ENCODE assay signal across 21 cellular contexts in genomic region chr18:40855661-40856060, GRCh38.
DNase-seq lines count a peak whose midpoint lies in the region; ATAC-seq, FAIRE-seq and TF ChIP-seq lines count a peak whose summit lies in the region.
"Had no signal": no experiment of that assay in that cellular context is flagged by ENCODE, and none has a peak within 500 bp of the region (broad histone marks: within the 10 kb centered on the region; RNA-seq: fewer than 3 reads in every experiment).

No MANE protein-coding gene starts in this region.

- H3K27ac ChIP-seq in H1 (ENCODE audit: low read depth, low read length) (no peak overlapping the region), neural progenitor cell (no peak overlapping the region)
- H3K27ac ChIP-seq: C4-2B had no signal

- no peaks in the 10 kb centered on the region for H3K36me3 ChIP-seq in H1 (ENCODE audit: control insufficient read depth in 2 of 4, insufficient read depth in 4 of 4, low read length in 3 of 4)
- H3K36me3 ChIP-seq in neural progenitor cell = no peaks in the 10 kb centered on the region

- no peak overlapping the region for H3K23ac ChIP-seq in H1 (ENCODE audit: insufficient read length)

- no peak overlapping the region for H2BK120ac ChIP-seq in H1 (replicated peaks; ENCODE audit: low read depth, low read length)

- no peak overlapping the region for H3K27ac Mint-ChIP-seq in neural progenitor cell
- no peak overlapping the region for H3K27ac Mint-ChIP-seq in glutamatergic neuron (ENCODE audit: unreplicated experiment)
- H3K27ac Mint-ChIP-seq: CD4-positive, alpha-beta T cell; IgD-negative memory B cell had no signal

- H2BK20ac ChIP-seq in H1 (ENCODE audit: low read length) = no peak overlapping the region

- 96% methylated on average over 4 of the region's 4 CpGs; no CpG with 5 or more reads in 1 of the 2 experiments for WGBS in H1 (ENCODE audit: extremely low coverage in 1 of 2, insufficient coverage in 1 of 2, insufficient read length in 1 of 2, insufficient replicate concordance in 2 of 2, low coverage in 1 of 2, low lambda C conversion rate in 2 of 2, missing lambda C conversion rate in 1 of 2), 2 experiments

- no peaks in the 10 kb centered on the region for H3K79me2 ChIP-seq in H1 (ENCODE audit: control insufficient read depth in 1 of 2, insufficient read depth in 2 of 2, low read length in 2 of 2)
- no peaks in the 10 kb centered on the region for H3K79me2 ChIP-seq in neural progenitor cell (ENCODE audit: low read depth)

- H2AK5ac ChIP-seq in H1 (ENCODE audit: low read depth, low read length) = no peak overlapping the region

- no peak for ATAC-seq in HG03342 (IDR thresholded peaks at IDR 0.05; ENCODE audit: unreplicated experiment)
- ATAC-seq in HG02938 (IDR thresholded peaks at IDR 0.05; ENCODE audit: unreplicated experiment) = no peak
- ATAC-seq: GM12878, HepG2 had no signal

- H3K79me1 ChIP-seq in H1 (ENCODE audit: low read depth, low read length) = no peaks in the 10 kb centered on the region

- H3K4me1 Mint-ChIP-seq in neural progenitor cell (peaks cover 3% of the 10 kb centered on the region), glutamatergic neuron (ENCODE audit: low read depth, unreplicated experiment) (no peaks in the 10 kb centered on the region)
- H3K4me1 Mint-ChIP-seq: IgD-negative memory B cell had no signal

- no peak overlapping the region for H3K4me2 ChIP-seq in H1 (ENCODE audit: insufficient read depth in 1 of 2, low read depth in 2 of 2, low read length in 2 of 2)
- peak overlapping the region; percentile 14 for H3K4me2 ChIP-seq in neural progenitor cell

- no peak overlapping the region for H4K5ac ChIP-seq in H1 (ENCODE audit: insufficient read length, low read depth, low read length)

- H2BK5ac ChIP-seq in H1 (ENCODE audit: low read depth, low read length) = no peak overlapping the region

- H3K23me2 ChIP-seq in H1 (ENCODE audit: low read depth, low read length) = no peaks in the 10 kb centered on the region

- TF ChIP-seq RAD21 in H1 (IDR thresholded peaks at IDR 0.05 in 1 of 2, conservative IDR thresholded peaks at IDR 0.05 in 1 of 2; ENCODE audit: low read depth in 2 of 2, low read length in 2 of 2) = no peak

- peak overlapping the region; percentile 88; the same call in 1 of the 2 replicates for H2AFZ ChIP-seq in H1 (ENCODE audit: low read length)
- no peak overlapping the region for H2AFZ ChIP-seq in neural progenitor cell (replicated peaks)

- no peak overlapping the region for H2BK12ac ChIP-seq in H1 (ENCODE audit: low read depth, low read length)

- FAIRE-seq in D721Med (lab: Jason Lieb, UNC) (peak; percentile 100), H1 (lab: Jason Lieb, UNC) (no peak)
- FAIRE-seq: A204.1, GM12878, GM19239, H54, HepG2 had no signal

- no peak overlapping the region for H3K4me3 ChIP-seq in H1 (ENCODE audit: extremely low read depth in 1 of 4, insufficient read depth in 2 of 4, low read depth in 3 of 4, low read length in 4 of 4)
- H3K4me3 ChIP-seq in neural progenitor cell = no peak overlapping the region
- H3K4me3 ChIP-seq: GM12878 had no signal

- H3K27me3 ChIP-seq in H1 (replicated peaks in 1 of 4; ENCODE audit: control insufficient read depth in 3 of 4, extremely low read depth in 1 of 4, insufficient read depth in 3 of 4, low read length in 3 of 4) (no peaks in the 10 kb centered on the region), neural progenitor cell (no peaks in the 10 kb centered on the region)

- H3K4me3 Mint-ChIP-seq in neural progenitor cell (no peak overlapping the region), glutamatergic neuron (ENCODE audit: unreplicated experiment) (no peak overlapping the region)
- H3K4me3 Mint-ChIP-seq: CD4-positive, alpha-beta T cell; IgD-negative memory B cell had no signal

- DNase-seq in D721Med (ENCODE audit: insufficient read length, low spot score) = peak; percentile 35
- peak; percentile 74 for DNase-seq in NCI-H82 (lab: John Stamatoyannopoulos, UW)
- DNase-seq in H1 (ENCODE audit: low read depth in 1 of 2, low spot score in 2 of 2) = no peak
- no peak for DNase-seq in neural progenitor cell (ENCODE audit: low spot score)
- no peak for DNase-seq in NCI-H510A (lab: John Stamatoyannopoulos, UW)
- DNase-seq in glutamatergic neuron = no peak
- DNase-seq: ACHN; Caco-2; CD4-positive, alpha-beta T cell; DMS79 treated with DMSO at 0.1 percent for 48 hours; HCEC 1CT; KBM-7 had no signal

- no peaks in the 10 kb centered on the region for H3K9me3 Mint-ChIP-seq in neural progenitor cell
- no peaks in the 10 kb centered on the region for H3K9me3 Mint-ChIP-seq in glutamatergic neuron (ENCODE audit: unreplicated experiment)

- H3K9ac ChIP-seq in H1 (replicated peaks in 1 of 4; ENCODE audit: extremely low read depth in 1 of 4, low read depth in 3 of 4, low read length in 3 of 4) (no peak overlapping the region), neural progenitor cell (no peak overlapping the region)

- H3K27me3 Mint-ChIP-seq in neural progenitor cell (ENCODE audit: insufficient read depth, low read depth) (peaks cover 7% of the 10 kb centered on the region), glutamatergic neuron (ENCODE audit: unreplicated experiment) (no peaks in the 10 kb centered on the region)
- H3K27me3 Mint-ChIP-seq: CD4-positive, alpha-beta T cell; IgD-negative memory B cell had no signal

- no peak for TF ChIP-seq POLR2A in H1 (IDR thresholded peaks at IDR 0.05; ENCODE audit: control extremely low read depth in 1 of 2, low read depth in 2 of 2, low read length in 2 of 2)

- POLR2A ChIA-PET in H1 (lab: Charles Lee; ENCODE audit: partially characterized antibody) = no interaction called here

- H4K20me1 ChIP-seq in H1 (replicated peaks in 1 of 2; ENCODE audit: control insufficient read depth in 1 of 2, insufficient read depth in 2 of 2, low read length in 2 of 2) (no peaks in the 10 kb centered on the region), neural progenitor cell (ENCODE audit: low read depth) (no peaks in the 10 kb centered on the region)

- no peak overlapping the region for H3K14ac ChIP-seq in H1 (ENCODE audit: insufficient read length)

- H3K4ac ChIP-seq in H1 (replicated peaks; ENCODE audit: insufficient read length, low read depth, low read length) = no peak overlapping the region

- H3K9me3 ChIP-seq in H1 (ENCODE audit: insufficient read depth in 2 of 2, low read depth in 1 of 2, low read length in 1 of 2) (no peaks in the 10 kb centered on the region), neural progenitor cell (ENCODE audit: low read depth) (no peaks in the 10 kb centered on the region)
- H3K9me3 ChIP-seq: Caco-2 had no signal

- H3K4me1 ChIP-seq in H1 (replicated peaks in 1 of 4; ENCODE audit: control insufficient read depth in 3 of 4, insufficient read depth in 4 of 4, low read length in 3 of 4) (peaks cover 0 to 2% (median 0%) of the 10 kb centered on the region in 4 experiments; a peak in 2 of 7 replicates), neural progenitor cell (peaks cover 10% of the 10 kb centered on the region)
- H3K4me1 ChIP-seq: Caco-2 had no signal

- no peak overlapping the region for H3K56ac ChIP-seq in H1 (replicated peaks; ENCODE audit: insufficient read length, low read depth, low read length)

- TF ChIP-seq CTCF in D721Med (IDR thresholded peaks at IDR 0.05; ENCODE audit: insufficient read depth, missing control alignments) = no peak
- TF ChIP-seq CTCF in H1 (IDR thresholded peaks at IDR 0.05; ENCODE audit: control extremely low read depth in 1 of 3, insufficient read depth in 1 of 3, low read depth in 1 of 3, low read length in 3 of 3) = no peak
- TF ChIP-seq CTCF in neural progenitor cell (IDR thresholded peaks at IDR 0.05) = no peak
- no peak for TF ChIP-seq CTCF in glutamatergic neuron (IDR thresholded peaks at IDR 0.05; ENCODE audit: partially characterized antibody, unreplicated experiment)

- no peak overlapping the region for H4K91ac ChIP-seq in H1 (replicated peaks; ENCODE audit: insufficient read length, low read length)

- H3F3A ChIP-seq in neural progenitor cell (ENCODE audit: low read depth) = no peaks in the 10 kb centered on the region

- H3K18ac ChIP-seq in H1 (ENCODE audit: extremely low read depth, low read length) = no peak overlapping the region

- H3K36me3 Mint-ChIP-seq in neural progenitor cell = no peaks in the 10 kb centered on the region
- H3K36me3 Mint-ChIP-seq in glutamatergic neuron (ENCODE audit: unreplicated experiment) = no peaks in the 10 kb centered on the region

- no peak for TF ChIP-seq EP300 in H1 (IDR thresholded peaks at IDR 0.05; ENCODE audit: borderline replicate concordance in 1 of 2, low read depth in 2 of 2, low read length in 2 of 2)

- H2BK15ac ChIP-seq in H1 (ENCODE audit: low read length) = no peak overlapping the region

- H4K8ac ChIP-seq in H1 (ENCODE audit: extremely low read depth, insufficient read depth, low read length) = no peak overlapping the region

- CTCF ChIA-PET in H1 (lab: Charles Lee; ENCODE audit: partially characterized antibody) = interaction anchor here (0.7 kb wide), 1 partner anchor 63 kb away, joined by 3 read pairs; no protein-coding TSS in a partner anchor

TF ChIP-seq in H1, 55 proteins besides CTCF, POLR2A, EP300 and RAD21 (continues in another document):
- TF ChIP-seq SIRT6 (IDR thresholded peaks at IDR 0.05; ENCODE audit: low read length) (no peak), CBX5 (IDR thresholded peaks at IDR 0.05; ENCODE audit: low read depth, low read length) (no peak), SP1 (IDR thresholded peaks at IDR 0.05; ENCODE audit: low read depth, low read length) (no peak), HDAC2 (IDR thresholded peaks at IDR 0.05; ENCODE audit: borderline replicate concordance in 1 of 2, low read depth in 2 of 2, low read length in 2 of 2) (no peak), JUND (IDR thresholded peaks at IDR 0.05; ENCODE audit: low read length) (no peak), RBBP5 (IDR thresholded peaks at IDR 0.05; ENCODE audit: borderline replicate concordance, low read depth, low read length) (no peak), KDM4A (IDR thresholded peaks at IDR 0.05; ENCODE audit: low read depth, low read length, severe bottlenecking) (no peak), USF2 (IDR thresholded peaks at IDR 0.05; ENCODE audit: low read length) (no peak), PHF8 (conservative IDR thresholded peaks at IDR 0.05; ENCODE audit: low read depth, low read length) (no peak), CBX8 (IDR thresholded peaks at IDR 0.05; ENCODE audit: borderline replicate concordance, low read depth, low read length) (no peak), TAF7 (optimal IDR thresholded peaks at IDR 0.05; ENCODE audit: borderline replicate concordance, low read depth, low read length) (no peak), SAP30 (IDR thresholded peaks at IDR 0.05; ENCODE audit: insufficient read depth, insufficient replicate concordance, low read length) (no peak), JUN (IDR thresholded peaks at IDR 0.05; ENCODE audit: low read depth, low read length) (no peak)

Comparison
In these comparisons a context has a peak if more than half of its experiments do, and no peak if none do; other contexts are left out.
1. DNase-seq: peak in D721Med (single experiment) and NCI-H82 (single experiment); none in H1 (0 of 2), neural progenitor cell (single experiment), NCI-H510A (single experiment) and glutamatergic neuron (single experiment).